In genomic region chr20:31909253-31910070, GRCh38 we compare ENCODE assay signal across 1 cellular context.
A peak's percentile ranks its signal among the peaks of the same experiment; 100 is the strongest.
TF ChIP-seq lines count a peak whose summit lies in the region.

No MANE protein-coding gene starts in this region.

TF ChIP-seq in K562, 482 proteins besides CTCF, POLR2A, EP300 and RAD21 (continues in another document):
- TF ChIP-seq GATAD2A (IDR thresholded peaks at IDR 0.05) = no peak
- no peak for TF ChIP-seq CBX3 (IDR thresholded peaks at IDR 0.05; ENCODE audit: borderline replicate concordance in 1 of 2, low read length in 2 of 2)
- TF ChIP-seq NCOA2 (IDR thresholded peaks at IDR 0.05; ENCODE audit: partially characterized antibody in 2 of 2) = no peak
- no peak for TF ChIP-seq ELK3 (CRISPR knock-in tag; IDR thresholded peaks at IDR 0.05)
- no peak for TF ChIP-seq ZC3H8 (IDR thresholded peaks at IDR 0.05)
- no peak for TF ChIP-seq SMAD4 (CRISPR knock-in tag; conservative IDR thresholded peaks at IDR 0.05)
- TF ChIP-seq YY1 (IDR thresholded peaks at IDR 0.05; ENCODE audit: borderline replicate concordance in 1 of 3, control insufficient read depth in 1 of 3, extremely low read depth in 1 of 3, insufficient read depth in 3 of 3, insufficient read length in 1 of 3, insufficient replicate concordance in 2 of 3, low read depth in 1 of 3, low read length in 2 of 3) = peak in 1 of 3 experiments; percentile 67
- no peak for TF ChIP-seq NEUROD1 (IDR thresholded peaks at IDR 0.05; ENCODE audit: borderline replicate concordance, low read depth, low read length, partially characterized antibody)
- TF ChIP-seq STAG1 (CRISPR knock-in tag; IDR thresholded peaks at IDR 0.05; ENCODE audit: borderline replicate concordance) = no peak
- no peak for TF ChIP-seq CAMTA2 (CRISPR knock-in tag; conservative IDR thresholded peaks at IDR 0.05)
- TF ChIP-seq GABPB1 (CRISPR knock-in tag; IDR thresholded peaks at IDR 0.05) = peak; percentile 37; the same call in 1 of the 2 replicates
- no peak for TF ChIP-seq FUS (optimal IDR thresholded peaks at IDR 0.05; ENCODE audit: low read depth, low read length)
- TF ChIP-seq BCOR (IDR thresholded peaks at IDR 0.05) = peak; percentile 59; the same call in 1 of the 2 replicates
- TF ChIP-seq YBX1 (IDR thresholded peaks at IDR 0.05) = no peak
- TF ChIP-seq HMG20A (CRISPR knock-in tag; conservative IDR thresholded peaks at IDR 0.05) = no peak
- TF ChIP-seq ZBTB12 (CRISPR knock-in tag; IDR thresholded peaks at IDR 0.05) = no peak
- no peak for TF ChIP-seq ZNF707 (CRISPR knock-in tag; conservative IDR thresholded peaks at IDR 0.05)
- no peak for TF ChIP-seq ZBTB5 (IDR thresholded peaks at IDR 0.05)
- TF ChIP-seq TAF9B (IDR thresholded peaks at IDR 0.05; ENCODE audit: partially characterized antibody) = no peak
- no peak for TF ChIP-seq ZNF318 (IDR thresholded peaks at IDR 0.05; ENCODE audit: borderline replicate concordance in 1 of 2, low read depth in 1 of 2)
- no peak for TF ChIP-seq TAF1 (IDR thresholded peaks at IDR 0.05; ENCODE audit: control insufficient read depth, extremely low read depth, insufficient read depth, low read length, severe bottlenecking)
- TF ChIP-seq POLR2G (IDR thresholded peaks at IDR 0.05; ENCODE audit: low read depth, low read length) = no peak
- no peak for TF ChIP-seq MAFG (tag; conservative IDR thresholded peaks at IDR 0.05)
- no peak for TF ChIP-seq BRF2 (IDR thresholded peaks at IDR 0.05; ENCODE audit: borderline replicate concordance, insufficient read depth, insufficient read length)
- no peak for TF ChIP-seq ETV5 (CRISPR knock-in tag; IDR thresholded peaks at IDR 0.05; ENCODE audit: low read depth)
- no peak for TF ChIP-seq FOXO4 (CRISPR knock-in tag; IDR thresholded peaks at IDR 0.05)
- no peak for TF ChIP-seq BMI1 (IDR thresholded peaks at IDR 0.05; ENCODE audit: low read length)
- TF ChIP-seq CUX1 (CRISPR knock-in tag; IDR thresholded peaks at IDR 0.05) = no peak
- TF ChIP-seq POLR2H (tag; IDR thresholded peaks at IDR 0.05; ENCODE audit: low read depth) = no peak
- TF ChIP-seq ZNF239 (CRISPR knock-in tag; IDR thresholded peaks at IDR 0.05) = no peak
- no peak for TF ChIP-seq PURB (CRISPR knock-in tag; IDR thresholded peaks at IDR 0.05; ENCODE audit: low read depth)
- TF ChIP-seq ZNF23 (CRISPR knock-in tag; IDR thresholded peaks at IDR 0.05) = no peak
- no peak for TF ChIP-seq RFX7 (CRISPR knock-in tag; IDR thresholded peaks at IDR 0.05)
- TF ChIP-seq PATZ1 (CRISPR knock-in tag; IDR thresholded peaks at IDR 0.05; ENCODE audit: borderline replicate concordance) = no peak
